25 cellular contexts compared by ENCODE assay signal in genomic region chr10:43814611-43815010, GRCh38.
"Had no signal": no experiment of that assay in that cellular context is flagged by ENCODE, and none has a peak within 500 bp of the region (broad histone marks: within the 10 kb centered on the region; RNA-seq: fewer than 3 reads in every experiment).

No MANE protein-coding gene starts in this region.

- H3K36me3 Mint-ChIP-seq: naive thymus-derived CD4-positive, alpha-beta T cell; stimulated activated memory B cell treated with anti-CD40 and anti-IgM and Interleukin-4, amounts not matched to agents 10 μg/mL and 1 μg/mL and 100 μg/mL, for 72 hours; type B pancreatic cell had no signal

- H3K9me3 Mint-ChIP-seq: activated naive CD8-positive, alpha-beta T cell treated with anti-CD3 and anti-CD28 coated beads, Interleukin-2, amount 10 ng/mL, durations not matched to agents 7 days and 5 days; activated T-helper 17 cell treated with anti-CD3 and anti-CD28 coated beads, Interleukin-2, amount 50 U/mL, for 72 hours; neural crest cell; stimulated activated memory B cell treated with anti-CD40 and anti-IgM and Interleukin-4, amounts not matched to agents 10 μg/mL and 1 μg/mL and 100 μg/mL, for 72 hours; type B pancreatic cell had no signal

- H3K36me3 ChIP-seq: cardiac muscle cell, left lung, right lobe of liver, thoracic aorta, vagina, WERI-Rb-1 had no signal

- H3K4me3 ChIP-seq: body of pancreas, cardiac muscle cell, left lung, lung, right lobe of liver, skin epidermis, thoracic aorta, vagina had no signal

- H3K27ac Mint-ChIP-seq: stimulated activated memory B cell treated with anti-CD40 and anti-IgM and Interleukin-4, amounts not matched to agents 10 μg/mL and 1 μg/mL and 100 μg/mL, for 72 hours; type B pancreatic cell had no signal

- H3K4me1 Mint-ChIP-seq: neural crest cell had no signal

- H3K4me3 Mint-ChIP-seq: activated CD8-positive, alpha-beta T cell treated with anti-CD3 and anti-CD28 coated beads, Interleukin-2, amount 10 ng/mL, durations not matched to agents 7 days and 5 days; neural crest cell; stimulated activated memory B cell treated with anti-CD40 and anti-IgM and Interleukin-4, amounts not matched to agents 10 μg/mL and 1 μg/mL and 100 μg/mL, for 72 hours; type B pancreatic cell had no signal

- ATAC-seq: activated CD8-positive, alpha-beta T cell treated with anti-CD3 and anti-CD28 coated beads, Interleukin-2, amount 10 ng/mL, durations not matched to agents 7 days and 5 days; body of pancreas; left lung; naive thymus-derived CD4-positive, alpha-beta T cell; right lobe of liver; stimulated activated memory B cell treated with anti-CD40 and anti-IgM and Interleukin-4, amounts not matched to agents 10 μg/mL and 1 μg/mL and 100 μg/mL, for 72 hours had no signal

- DNase-seq: activated CD4-positive, alpha-beta T cell treated with anti-CD3 and anti-CD28 coated beads, Interleukin-2, amount 50 U/mL, for 1 hour; activated CD4-positive, CD25-positive, alpha-beta regulatory T cell treated with anti-CD3 and anti-CD28 coated beads, Interleukin-2, amount 50 U/mL, for 72 hours; activated CD8-positive, alpha-beta T cell treated with anti-CD3 and anti-CD28 coated beads, Interleukin-2, amount 10 ng/mL, durations not matched to agents 7 days and 5 days; activated naive CD8-positive, alpha-beta T cell treated with anti-CD3 and anti-CD28 coated beads, Interleukin-2, amount 10 ng/mL, durations not matched to agents 7 days and 5 days; body of pancreas; cortex of kidney; foreskin melanocyte; kidney glomerular epithelial cell; left lung; naive thymus-derived CD4-positive, alpha-beta T cell; occipital lobe; posterior cingulate gyrus; right lobe of liver; stimulated activated CD4-positive, alpha-beta T cell treated with anti-CD3 and anti-CD28 coated beads, Interleukin-15, amount 100 ng/mL, for 24 hours; WERI-Rb-1 had no signal

- H3K9me3 ChIP-seq: body of pancreas, left lung, right lobe of liver, thoracic aorta, vagina had no signal

- H3K27me3 Mint-ChIP-seq: activated T-helper 17 cell treated with anti-CD3 and anti-CD28 coated beads, Interleukin-2, amount 50 U/mL, for 72 hours; type B pancreatic cell had no signal

- H3K27me3 ChIP-seq: body of pancreas, cardiac muscle cell, left lung, right lobe of liver, vagina had no signal

- H3K4me1 ChIP-seq: body of pancreas, right lobe of liver had no signal

- H3K27ac ChIP-seq: body of pancreas, cardiac muscle cell, epithelial cell of prostate, left lung, right lobe of liver, vagina, WERI-Rb-1 had no signal
